ENCODE assay signal across 15 cellular contexts in the genomic region with DNA sequence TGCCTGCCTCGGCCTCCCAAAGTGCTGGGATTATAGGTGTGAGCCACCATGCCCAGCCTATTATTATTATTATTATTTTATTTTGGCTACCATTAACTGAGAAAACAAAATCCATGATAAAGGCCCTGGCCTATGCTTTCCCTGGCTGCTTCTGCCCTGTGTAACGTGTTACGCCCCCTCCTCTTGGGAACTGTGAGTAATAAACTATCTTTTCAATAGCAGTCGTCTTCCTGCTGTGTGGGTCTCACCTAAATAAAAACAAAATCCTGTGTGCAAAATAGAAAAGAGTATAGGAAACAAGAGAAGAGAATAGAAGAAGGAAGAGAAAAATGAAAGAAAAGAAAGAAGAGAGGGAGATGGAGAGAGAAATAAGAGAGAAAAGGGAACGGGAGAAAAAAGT.
DNase-seq lines count a peak whose midpoint lies in the region; ATAC-seq, FAIRE-seq and TF ChIP-seq lines count a peak whose summit lies in the region.
"Had no signal": no experiment of that assay in that cellular context is flagged by ENCODE, and none has a peak within 500 bp of the region (broad histone marks: within the 10 kb centered on the region; RNA-seq: fewer than 3 reads in every experiment).

No MANE protein-coding gene starts in this region.

- intact Hi-C loops in aorta (cut with DNase I), result loop anchor here in 1 of 2 donors (10.0 kb wide), 1 partner anchor 350 kb away; no protein-coding TSS in a partner anchor

- H3K4me3 ChIP-seq in coronary artery (no peak overlapping the region), muscle layer of duodenum (ENCODE audit: low read depth in 1 of 2, low read length in 2 of 2) (no peak overlapping the region), aorta (ENCODE audit: low read length in 2 of 2) (no peak overlapping the region)
- H3K4me3 ChIP-seq: skin epidermis, stomach had no signal

- H3K27me3 Mint-ChIP-seq in activated naive CD8-positive, alpha-beta T cell treated with anti-CD3 and anti-CD28 coated beads, Interleukin-2, amount 50 U/mL, for 24 hours, result peaks cover 21% of the 10 kb centered on the region
- H3K27me3 Mint-ChIP-seq in activated naive CD8-positive, alpha-beta T cell treated with anti-CD3 and anti-CD28 coated beads for 36 hours, result peaks cover 39% of the 10 kb centered on the region

- ATAC-seq in activated naive CD8-positive, alpha-beta T cell treated with anti-CD3 and anti-CD28 coated beads, Interleukin-2, amount 50 U/mL, for 24 hours, result no peak
- ATAC-seq in aorta (ENCODE audit: low FRiP score), result no peak
- ATAC-seq: effector memory CD8-positive, alpha-beta T cell had no signal

- H3K4me1 Mint-ChIP-seq in activated naive CD8-positive, alpha-beta T cell treated with anti-CD3 and anti-CD28 coated beads, Interleukin-2, amount 50 U/mL, for 24 hours, result peaks cover 14% of the 10 kb centered on the region
- peaks cover 14% of the 10 kb centered on the region for H3K4me1 Mint-ChIP-seq in activated naive CD8-positive, alpha-beta T cell treated with anti-CD3 and anti-CD28 coated beads for 36 hours

- H3K27me3 ChIP-seq in muscle layer of duodenum (ENCODE audit: low read depth, low read length), result no peaks in the 10 kb centered on the region
- no peaks in the 10 kb centered on the region for H3K27me3 ChIP-seq in aorta (ENCODE audit: control insufficient read depth in 1 of 2, insufficient read depth in 2 of 2, low read length in 1 of 2)

- H3K27ac Mint-ChIP-seq in activated naive CD8-positive, alpha-beta T cell treated with anti-CD3 and anti-CD28 coated beads, Interleukin-2, amount 50 U/mL, for 24 hours, result peak overlapping the region; percentile 63
- no peak overlapping the region for H3K27ac Mint-ChIP-seq in activated naive CD8-positive, alpha-beta T cell treated with anti-CD3 and anti-CD28 coated beads for 36 hours
- H3K27ac Mint-ChIP-seq: effector memory CD8-positive, alpha-beta T cell had no signal

- H3K36me3 ChIP-seq in muscle layer of duodenum (ENCODE audit: control insufficient read depth in 1 of 2, insufficient read depth in 2 of 2, low read length in 2 of 2) (no peaks in the 10 kb centered on the region), aorta (ENCODE audit: control insufficient read depth in 1 of 2, insufficient read depth in 2 of 2, low read length in 1 of 2) (no peaks in the 10 kb centered on the region)
- H3K36me3 ChIP-seq: neutrophil, stomach had no signal

- 44 to 46% methylated on average over 5 of the region's 5 CpGs for WGBS in aorta, 2 donors

- no peaks in the 10 kb centered on the region for H3K9me3 ChIP-seq in muscle layer of duodenum (ENCODE audit: control insufficient read depth in 1 of 2, low read length in 2 of 2)
- no peaks in the 10 kb centered on the region for H3K9me3 ChIP-seq in aorta (ENCODE audit: control insufficient read depth, low read length)
- H3K9me3 ChIP-seq: neutrophil, stomach had no signal

- no peak for DNase-seq in activated naive CD8-positive, alpha-beta T cell treated with anti-CD3 and anti-CD28 coated beads, Interleukin-2, amount 50 U/mL, for 24 hours
- no peak for DNase-seq in activated naive CD8-positive, alpha-beta T cell treated with anti-CD3 and anti-CD28 coated beads for 36 hours
- DNase-seq in coronary artery (ENCODE audit: low spot score), result peak; percentile 28
- no peak for DNase-seq in aorta
- DNase-seq in GM12891 (ENCODE audit: insufficient read length, low spot score), result no peak
- DNase-seq in SIG-M5 treated with dmso at 0.1 percent for 504 hours (lab: John Stamatoyannopoulos, UW; ENCODE audit: unreplicated experiment), result no peak
- DNase-seq in GDM1 (lab: John Stamatoyannopoulos, UW), result no peak
- DNase-seq: activated gamma-delta T cell; effector memory CD8-positive, alpha-beta T cell; GF-D8; NCI-H1694; stomach had no signal

- no peak for TF ChIP-seq CTCF in coronary artery (IDR thresholded peaks at IDR 0.05)

- H3K36me3 Mint-ChIP-seq in activated naive CD8-positive, alpha-beta T cell treated with anti-CD3 and anti-CD28 coated beads, Interleukin-2, amount 50 U/mL, for 24 hours (ENCODE audit: low read depth), result peaks cover 2% of the 10 kb centered on the region
- H3K36me3 Mint-ChIP-seq in activated naive CD8-positive, alpha-beta T cell treated with anti-CD3 and anti-CD28 coated beads for 36 hours, result peaks cover 2% of the 10 kb centered on the region

- no peak for FAIRE-seq in GM12891 (lab: Jason Lieb, UNC)

- TF ChIP-seq POLR2A in GM12891 (IDR thresholded peaks at IDR 0.05; ENCODE audit: low read depth, low read length), result no peak

- H3K27ac ChIP-seq in coronary artery (peak overlapping the region; percentile 78 to 82), muscle layer of duodenum (ENCODE audit: low read length) (peak overlapping the region; percentile 75), aorta (ENCODE audit: low read depth in 1 of 2, low read length in 2 of 2) (peak overlapping the region; percentile 85 to 94)
- H3K27ac ChIP-seq: neutrophil had no signal

- H3K4me3 Mint-ChIP-seq in activated naive CD8-positive, alpha-beta T cell treated with anti-CD3 and anti-CD28 coated beads, Interleukin-2, amount 50 U/mL, for 24 hours, result no peak overlapping the region
- H3K4me3 Mint-ChIP-seq in activated naive CD8-positive, alpha-beta T cell treated with anti-CD3 and anti-CD28 coated beads for 36 hours, result no peak overlapping the region
- H3K4me3 Mint-ChIP-seq: effector memory CD8-positive, alpha-beta T cell had no signal

- H3K9me3 Mint-ChIP-seq in activated naive CD8-positive, alpha-beta T cell treated with anti-CD3 and anti-CD28 coated beads, Interleukin-2, amount 50 U/mL, for 24 hours, result peaks cover 5% of the 10 kb centered on the region
- H3K9me3 Mint-ChIP-seq in activated naive CD8-positive, alpha-beta T cell treated with anti-CD3 and anti-CD28 coated beads for 36 hours, result no peaks in the 10 kb centered on the region
- H3K9me3 Mint-ChIP-seq: effector memory CD8-positive, alpha-beta T cell had no signal

- H3K4me1 ChIP-seq in muscle layer of duodenum (ENCODE audit: control insufficient read depth in 1 of 2, insufficient read depth in 2 of 2, low read length in 2 of 2) (peaks cover 4 to 5% of the 10 kb centered on the region in 2 donors), aorta (ENCODE audit: control insufficient read depth in 1 of 2, insufficient read depth in 2 of 2, low read length in 2 of 2) (peaks cover 2 to 10% of the 10 kb centered on the region in 2 donors)

TF ChIP-seq in GM12891, 5 proteins besides CTCF, POLR2A, EP300 and RAD21:
- TF ChIP-seq TAF1 (IDR thresholded peaks at IDR 0.05; ENCODE audit: low read depth, low read length), result no peak
- TF ChIP-seq PAX5 (IDR thresholded peaks at IDR 0.05; ENCODE audit: insufficient read depth, low read length, severe bottlenecking), result no peak
- no peak for TF ChIP-seq POLR2AphosphoS5 (IDR thresholded peaks at IDR 0.05; ENCODE audit: low read depth, low read length)
- TF ChIP-seq POU2F2 (IDR thresholded peaks at IDR 0.05; ENCODE audit: low read depth, low read length), result no peak
- TF ChIP-seq SPI1 (IDR thresholded peaks at IDR 0.05; ENCODE audit: low read depth, low read length), result no peak
